8 cellular contexts compared by ENCODE assay signal in the genomic region with DNA sequence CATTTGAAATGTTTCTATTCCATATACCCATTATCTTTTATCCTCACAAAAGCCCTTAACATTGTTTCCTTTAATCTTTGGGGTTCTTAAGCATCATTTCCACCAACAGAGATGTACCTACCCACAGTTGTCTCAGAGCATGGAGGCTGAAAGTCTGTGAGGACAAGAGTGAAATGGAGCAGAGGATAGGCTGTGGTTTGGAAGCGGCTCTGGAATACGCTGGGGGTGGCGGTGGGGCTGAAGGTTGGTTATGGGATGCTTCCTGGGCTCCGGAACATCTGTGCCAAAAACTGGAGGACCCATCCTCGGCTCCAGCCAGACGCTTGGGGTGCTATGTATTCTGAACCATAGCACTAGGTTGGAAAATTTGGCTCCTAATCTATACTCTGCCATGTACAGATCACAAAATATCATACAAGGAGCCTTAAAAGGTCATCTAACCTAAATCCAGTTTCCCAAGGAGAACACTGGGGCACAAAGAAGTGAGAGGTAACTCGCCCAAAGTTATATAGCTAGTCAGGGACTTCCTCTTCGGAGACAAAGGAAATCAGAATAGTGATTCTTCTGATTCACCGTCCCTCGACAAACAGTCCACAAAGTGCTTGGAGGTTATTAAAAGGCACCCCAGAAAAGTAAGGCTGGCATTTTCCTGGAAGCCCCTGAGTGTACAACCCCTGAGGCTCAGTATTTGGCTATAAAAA. TPM values are rescaled to one million over a fixed set of nuclear protein-coding genes. Genes with fewer than 3 reads are reported as not detected.
DNase-seq lines count a peak whose midpoint lies in the region; ATAC-seq and TF ChIP-seq lines count a peak whose summit lies in the region.

No MANE protein-coding gene starts in this region.

- in situ Hi-C loops in astrocyte of the spinal cord (cut with HindIII; ENCODE audit: low sequenced_read_pairs): no loop called here

- TF ChIP-seq EP300 in upper lobe of left lung (IDR thresholded peaks at IDR 0.05): no peak

- H3K9me3 Mint-ChIP-seq in activated naive CD4-positive, alpha-beta T cell treated with anti-CD3 and anti-CD28 coated beads for 36 hours: no peaks in the 10 kb centered on the region

- DNase-seq in activated naive CD4-positive, alpha-beta T cell treated with anti-CD3 and anti-CD28 coated beads for 36 hours: no peak
- no peak for DNase-seq in activated naive CD4-positive, alpha-beta T cell treated with Interleukin-2 at 50 U/mL for 16 hours
- DNase-seq in astrocyte of the spinal cord (ENCODE audit: low read depth, low spot score): no peak
- peak; percentile 49 for DNase-seq in medulla oblongata (ENCODE audit: extremely low spot score)
- no peak for DNase-seq in upper lobe of left lung
- DNase-seq in NK-92 (lab: John Stamatoyannopoulos, UW; ENCODE audit: unreplicated experiment): no peak
- DNase-seq in NCI-H774 (lab: John Stamatoyannopoulos, UW): no peak
- no peak for DNase-seq in stimulated activated CD4-positive, alpha-beta T cell treated with anti-CD3 and anti-CD28 coated beads, Interleukin-4, amount 100 ng/mL, for 24 hours

- peak overlapping the region; percentile 86 for H3K4me3 Mint-ChIP-seq in activated naive CD4-positive, alpha-beta T cell treated with anti-CD3 and anti-CD28 coated beads for 36 hours

- intact Hi-C loops in activated naive CD4-positive, alpha-beta T cell treated with anti-CD3 and anti-CD28 coated beads for 36 hours (cut with micrococcal nuclease): loop anchor here (1.0 to 10.0 kb wide), 5 partner anchors 35 to 815 kb away; a partner anchor contains a TSS

- peaks cover 14 to 27% (median 23%) of the 10 kb centered on the region in 4 donors for H3K4me1 ChIP-seq in upper lobe of left lung

- ATAC-seq in upper lobe of left lung (ENCODE audit: low FRiP score in 2 of 2): no peak

- H3K27ac Mint-ChIP-seq in activated naive CD4-positive, alpha-beta T cell treated with anti-CD3 and anti-CD28 coated beads for 36 hours: peak overlapping the region; percentile 83

- peaks cover 3% of the 10 kb centered on the region for H3K27me3 Mint-ChIP-seq in activated naive CD4-positive, alpha-beta T cell treated with anti-CD3 and anti-CD28 coated beads for 36 hours (ENCODE audit: low read depth)

- peak overlapping the region; percentile 91 to 99 (median 96) for H3K27ac ChIP-seq in upper lobe of left lung

- CTCF ChIA-PET in activated naive CD4-positive, alpha-beta T cell treated with anti-CD3 and anti-CD28 coated beads for 36 hours (lab: Charles Lee): interaction anchor here (0.6 to 5.1 kb wide), 11 partner anchors 9 to 228 kb away, joined by 3 to 66 read pairs (median 4); a partner anchor contains a TSS

- no peaks in the 10 kb centered on the region for H3K27me3 ChIP-seq in upper lobe of left lung

- WGBS in upper lobe of left lung, 2 donors: 65% methylated on average over 10 of the region's 10 CpGs

- peaks cover 5% of the 10 kb centered on the region for H3K36me3 Mint-ChIP-seq in activated naive CD4-positive, alpha-beta T cell treated with anti-CD3 and anti-CD28 coated beads for 36 hours (ENCODE audit: low read depth)

- H3K9me3 ChIP-seq in upper lobe of left lung: no peaks in the 10 kb centered on the region

- TF ChIP-seq POLR2A in upper lobe of left lung (IDR thresholded peaks at IDR 0.05): no peak

- H3K4me3 ChIP-seq in astrocyte of the spinal cord (ENCODE audit: low read depth, low read length) (peak overlapping the region; percentile 63), upper lobe of left lung (peak overlapping the region; percentile 32 to 94 (median 70))

- peaks cover 16% of the 10 kb centered on the region for H3K4me1 Mint-ChIP-seq in activated naive CD4-positive, alpha-beta T cell treated with anti-CD3 and anti-CD28 coated beads for 36 hours (ENCODE audit: low read depth)

- H3K36me3 ChIP-seq in upper lobe of left lung: peaks cover 0 to 9% (median 4%) of the 10 kb centered on the region in 4 donors

- TF ChIP-seq CTCF in astrocyte of the spinal cord (IDR thresholded peaks at IDR 0.05; ENCODE audit: low read depth, low read length): no peak
- TF ChIP-seq CTCF in upper lobe of left lung (IDR thresholded peaks at IDR 0.05): no peak

RNA-seq across cellular contexts. Expression of a gene that starts 2.5 kb away (rescaled TPM):
- total RNA-seq in activated naive CD4-positive, alpha-beta T cell treated with anti-CD3 and anti-CD28 coated beads for 36 hours: 10 to 100 TPM; 14.7 to 15.8 TPM
- total RNA-seq in upper lobe of left lung: 10 to 100 TPM in 4 of 6 donors, 1 to 10 TPM in 2; 6.7 to 95.3 (median 12.8) TPM

RNA-seq across cellular contexts. Expression of a gene that starts 6.5 kb away (rescaled TPM):
- total RNA-seq in activated naive CD4-positive, alpha-beta T cell treated with anti-CD3 and anti-CD28 coated beads for 36 hours: 1 to 10 TPM in 1 of 2 experiments, under 1 TPM in 1; 0.60 to 1.5 TPM
- 10 to 100 TPM; 38.8 to 53.8 (median 47.3) TPM for total RNA-seq in upper lobe of left lung

RNA-seq across cellular contexts. Expression of a gene that starts 14.2 kb away (rescaled TPM):
- 1 to 10 TPM; 6.3 to 7.8 TPM for total RNA-seq in activated naive CD4-positive, alpha-beta T cell treated with anti-CD3 and anti-CD28 coated beads for 36 hours
- total RNA-seq in upper lobe of left lung: 10 to 100 TPM in 4 of 6 donors, 1 to 10 TPM in 2; 3.9 to 13.7 (median 11.2) TPM

RNA-seq across cellular contexts. Expression of a gene that starts 21.1 kb away (rescaled TPM):
- total RNA-seq in activated naive CD4-positive, alpha-beta T cell treated with anti-CD3 and anti-CD28 coated beads for 36 hours: 100 to 1,000 TPM; 194 to 204 TPM
- total RNA-seq in upper lobe of left lung: 100 to 1,000 TPM in 3 of 6 donors, 10 to 100 TPM in 3; 47.6 to 325 (median 85.7) TPM

RNA-seq across cellular contexts. Expression of a gene that starts 52.6 kb away (rescaled TPM):
- total RNA-seq in activated naive CD4-positive, alpha-beta T cell treated with anti-CD3 and anti-CD28 coated beads for 36 hours: 1 to 10 TPM; 3.5 to 4.8 TPM
- total RNA-seq in upper lobe of left lung: 10 to 100 TPM in 4 of 6 donors, 1 to 10 TPM in 2; 5.8 to 16.8 (median 12.4) TPM

Comparison
In these comparisons a context has a peak if more than half of its experiments do, and no peak if none do; other contexts are left out.
1. RNA of a gene that starts 6.5 kb away (total RNA-seq): 38.8 to 53.8 TPM in upper lobe of left lung; 0.60 to 1.5 TPM in activated naive CD4-positive, alpha-beta T cell treated with anti-CD3 and anti-CD28 coated beads for 36 hours; every median in the first group is over 10 times any median in the second.